In the genomic region with DNA sequence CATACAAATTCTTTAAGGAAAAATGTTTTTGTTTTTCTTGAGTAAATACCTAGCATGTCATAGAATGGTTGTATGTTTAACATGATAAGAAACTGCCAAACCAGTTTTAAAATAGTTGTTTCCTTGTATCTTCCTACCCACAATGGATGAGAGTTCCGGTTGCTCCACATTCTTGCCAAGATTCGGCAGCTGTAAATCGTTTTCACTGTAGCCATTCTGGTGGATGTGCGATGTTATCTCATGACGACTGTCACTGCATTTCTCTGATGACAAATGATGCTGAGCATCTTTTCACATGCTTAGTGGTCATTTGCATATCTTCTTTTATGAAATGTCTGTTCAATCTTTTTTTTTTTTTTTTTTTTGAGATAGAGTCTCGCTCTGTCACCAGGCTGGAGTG, we compare ENCODE assay signal across 12 cellular contexts. TPM values are rescaled to one million over a fixed set of nuclear protein-coding genes. Genes with fewer than 3 reads are reported as not detected.
A peak's percentile ranks its signal among the peaks of the same experiment; 100 is the strongest.
DNase-seq lines count a peak whose midpoint lies in the region; ATAC-seq and TF ChIP-seq lines count a peak whose summit lies in the region.
"Had no signal": no experiment of that assay in that cellular context is flagged by ENCODE, and none has a peak within 500 bp of the region (broad histone marks: within the 10 kb centered on the region; RNA-seq: fewer than 3 reads in every experiment).

No MANE protein-coding gene starts in this region.

- H3K27me3 ChIP-seq in PC-3 (ENCODE audit: low read length) (no peaks in the 10 kb centered on the region), SJCRH30 (peaks cover 4% of the 10 kb centered on the region; the same call in 1 of the 2 replicates)

- no peaks in the 10 kb centered on the region for H3K9me3 ChIP-seq in PC-3 (ENCODE audit: low read length)
- no peaks in the 10 kb centered on the region for H3K9me3 ChIP-seq in SJCRH30 (replicated peaks)
- H3K9me3 ChIP-seq: HAP-1 had no signal

- BruUV-seq in PC-3 (replicated peaks; lab: Mats Ljungman, UMichigan), result no TSS peak

- H3K27ac ChIP-seq in PC-3 (ENCODE audit: low read length) (no peak overlapping the region), epithelial cell of prostate (no peak overlapping the region), SJCRH30 (no peak overlapping the region)

- H3K9me2 ChIP-seq in PC-3 (replicated peaks; ENCODE audit: low read length), result no peaks in the 10 kb centered on the region

- H3K36me3 ChIP-seq in PC-3 (ENCODE audit: low read depth, low read length), result no peaks in the 10 kb centered on the region
- H3K36me3 ChIP-seq in SJCRH30, result no peaks in the 10 kb centered on the region
- H3K36me3 ChIP-seq: HAP-1 had no signal

- H3K4me2 ChIP-seq in PC-3 (ENCODE audit: low read length), result no peak overlapping the region

- POLR2A ChIA-PET in PC-3 (lab: Charles Lee; ENCODE audit: unreplicated experiment), result no interaction called here

- no peak for ATAC-seq in PC-3
- ATAC-seq in sciatic nerve, result no peak
- ATAC-seq: CD8-positive, alpha-beta T cell had no signal

- H3F3A ChIP-seq in PC-3 (ENCODE audit: low read length, unreplicated experiment), result no peaks in the 10 kb centered on the region

- no peak overlapping the region for H3K9ac ChIP-seq in PC-3 (ENCODE audit: low read length)

- no peak for TF ChIP-seq CTCF in PC-3 (conservative IDR thresholded peaks at IDR 0.05; ENCODE audit: low read depth, low read length)

- H4K20me1 ChIP-seq in PC-3 (ENCODE audit: low read length), result no peaks in the 10 kb centered on the region

- no peaks in the 10 kb centered on the region for H3K79me2 ChIP-seq in PC-3 (ENCODE audit: low read length)

- intact Hi-C loops in PC-3 (cut with micrococcal nuclease) (no loop called here), sciatic nerve (cut with DNase I) (no loop called here)

- DNase-seq in HT-29 (ENCODE audit: low spot score) (peak; percentile 38), PC-3 (peak; percentile 23), epithelial cell of prostate (ENCODE audit: low read depth, low spot score) (peak; percentile 22), SJCRH30 (no peak), sciatic nerve (ENCODE audit: low spot score) (no peak)
- no peak for DNase-seq in central memory CD4-positive, alpha-beta T cell
- DNase-seq: CD8-positive, alpha-beta T cell; COR-L47; DND-41; GF-D8; IMR-90 had no signal

- H2AFZ ChIP-seq in PC-3 (ENCODE audit: low read length), result no peak overlapping the region

- no peak overlapping the region for H3K4me3 ChIP-seq in PC-3 (ENCODE audit: low read length)
- no peak overlapping the region for H3K4me3 ChIP-seq in SJCRH30
- H3K4me3 ChIP-seq: HAP-1 had no signal

- CTCF ChIA-PET in PC-3 (lab: Charles Lee), result no interaction called here

- H3K4me1 ChIP-seq in PC-3 (ENCODE audit: insufficient read depth, low read length) (no peaks in the 10 kb centered on the region), SJCRH30 (no peaks in the 10 kb centered on the region)
- H3K4me1 ChIP-seq: HAP-1 had no signal

RNA-seq across cellular contexts. Expression of a gene that starts 36.6 kb away (rescaled TPM):
- total RNA-seq in HT-29 (2014; rRNA removed; shearing (Covaris generic)), result not detected in 2 replicates
- total RNA-seq in PC-3 (2014; rRNA removed) (1.7 and 3.6 TPM in 2 replicates), sciatic nerve (0.67 TPM)
- total RNA-seq in SJCRH30 (2014; rRNA removed; shearing (Covaris generic)), result not detected in 2 replicates
- total RNA-seq: CD8-positive, alpha-beta T cell; IMR-90 had no signal

Comparison
In these comparisons a context has a peak if more than half of its experiments do, and no peak if none do; other contexts are left out.
1. DNase-seq: peak in HT-29 (single experiment), PC-3 (single experiment) and epithelial cell of prostate (single experiment); none in central memory CD4-positive, alpha-beta T cell (single experiment), SJCRH30 (0 of 2) and sciatic nerve (single experiment).